ENCODE assay signal across 8 cellular contexts in genomic region chr1:32701951-32702598, GRCh38. TPM values are rescaled to one million over a fixed set of nuclear protein-coding genes. Genes with fewer than 3 reads are reported as not detected.
A peak's percentile ranks its signal among the peaks of the same experiment; 100 is the strongest.
DNase-seq lines count a peak whose midpoint lies in the region; ATAC-seq, FAIRE-seq and TF ChIP-seq lines count a peak whose summit lies in the region.

No MANE protein-coding gene starts in this region.

- H3K36me3 Mint-ChIP-seq in activated naive CD4-positive, alpha-beta T cell treated with anti-CD3 and anti-CD28 coated beads, Interleukin-2, amount 10 ng/mL, durations not matched to agents 7 days and 5 days = peaks cover 1% of the 10 kb centered on the region

- no TSS peak for BruUV-seq in K562 (replicated peaks; lab: Mats Ljungman, UMichigan)

- no peaks in the 10 kb centered on the region for H3K9me1 ChIP-seq in K562 (ENCODE audit: control insufficient read depth, insufficient read depth, low read length)

- FAIRE-seq in K562 (lab: Jason Lieb, UNC) (no peak), GM19239 (lab: Jason Lieb, UNC) (no peak)

- no peaks in the 10 kb centered on the region for H3K9me3 Mint-ChIP-seq in activated naive CD4-positive, alpha-beta T cell treated with anti-CD3 and anti-CD28 coated beads, Interleukin-2, amount 10 ng/mL, durations not matched to agents 7 days and 5 days
- H3K9me3 Mint-ChIP-seq in stimulated activated naive CD8-positive, alpha-beta T cell treated with anti-CD3 and anti-CD28 coated beads, Interleukin-15, amount 100 ng/mL, for 72 hours = no peaks in the 10 kb centered on the region

- H3K4me2 ChIP-seq in K562 (ENCODE audit: insufficient read depth, low read length) = peak overlapping the region; percentile 90; the same call in 1 of the 2 replicates

- H3K27me3 ChIP-seq in K562 (ENCODE audit: control insufficient read depth in 2 of 2, insufficient read depth in 2 of 2, low read length in 2 of 2) = no peaks in the 10 kb centered on the region

- DNase-seq in activated naive CD4-positive, alpha-beta T cell treated with anti-CD3 and anti-CD28 coated beads, Interleukin-2, amount 10 ng/mL, durations not matched to agents 7 days and 5 days = no peak
- no peak for DNase-seq in activated naive CD4-positive, alpha-beta T cell treated with Interleukin-2 at 50 U/mL for 16 hours
- DNase-seq in K562 (ENCODE audit: extremely low read depth in 1 of 4, low spot score in 3 of 4) = no peak
- peak; percentile 29 for DNase-seq in iris pigment epithelial cell (ENCODE audit: low read depth)
- no peak for DNase-seq in stimulated activated naive CD8-positive, alpha-beta T cell treated with anti-CD3 and anti-CD28 coated beads, Interleukin-15, amount 100 ng/mL, for 72 hours
- no peak for DNase-seq in GM13976 (ENCODE audit: low spot score)
- no peak for DNase-seq in GM19239 (ENCODE audit: insufficient read length, low spot score)

- in situ Hi-C loops in K562 (cut with MboI) (no loop called here), GM13976 (cut with MboI; ENCODE audit: low sequenced_read_pairs, unreplicated experiment) (no loop called here)

- no peaks in the 10 kb centered on the region for H4K20me1 ChIP-seq in K562 (replicated peaks; ENCODE audit: control insufficient read depth, insufficient read depth, low read length)

- TF ChIP-seq RAD21 in K562 (CRISPR knock-in tag; conservative IDR thresholded peaks at IDR 0.05 in 1 of 2, IDR thresholded peaks at IDR 0.05 in 1 of 2) = no peak

- no peak overlapping the region for H3K27ac ChIP-seq in K562 (ENCODE audit: extremely low read depth, low read depth, low read length)

- no peak for TF ChIP-seq EP300 in K562 (IDR thresholded peaks at IDR 0.05; ENCODE audit: low read length)

- peaks cover 81% of the 10 kb centered on the region for H3K27me3 Mint-ChIP-seq in activated naive CD4-positive, alpha-beta T cell treated with anti-CD3 and anti-CD28 coated beads, Interleukin-2, amount 10 ng/mL, durations not matched to agents 7 days and 5 days
- peaks cover 63% of the 10 kb centered on the region for H3K27me3 Mint-ChIP-seq in stimulated activated naive CD8-positive, alpha-beta T cell treated with anti-CD3 and anti-CD28 coated beads, Interleukin-15, amount 100 ng/mL, for 72 hours

- H3K4me3 ChIP-seq in K562 = peak overlapping the region; percentile 59

- H3K4me1 ChIP-seq in K562 (replicated peaks in 1 of 2; ENCODE audit: control insufficient read depth in 2 of 2, insufficient read depth in 2 of 2, low read length in 2 of 2) = peaks cover 9 to 30% of the 10 kb centered on the region in 2 experiments; a peak in 4 of 5 replicates

- peaks cover 10% of the 10 kb centered on the region for H3K4me1 Mint-ChIP-seq in activated naive CD4-positive, alpha-beta T cell treated with anti-CD3 and anti-CD28 coated beads, Interleukin-2, amount 10 ng/mL, durations not matched to agents 7 days and 5 days
- H3K4me1 Mint-ChIP-seq in stimulated activated naive CD8-positive, alpha-beta T cell treated with anti-CD3 and anti-CD28 coated beads, Interleukin-15, amount 100 ng/mL, for 72 hours = peaks cover 8% of the 10 kb centered on the region

- TF ChIP-seq POLR2A in K562 (conservative IDR thresholded peaks at IDR 0.05) = no peak

- no peak overlapping the region for H3K27ac Mint-ChIP-seq in activated naive CD4-positive, alpha-beta T cell treated with anti-CD3 and anti-CD28 coated beads, Interleukin-2, amount 10 ng/mL, durations not matched to agents 7 days and 5 days
- no peak overlapping the region for H3K27ac Mint-ChIP-seq in stimulated activated naive CD8-positive, alpha-beta T cell treated with anti-CD3 and anti-CD28 coated beads, Interleukin-15, amount 100 ng/mL, for 72 hours

- peak overlapping the region; percentile 26 to 87; a peak in 3 of 4 replicates for H3K9ac ChIP-seq in K562 (ENCODE audit: insufficient read depth in 1 of 2, low read depth in 2 of 2, low read length in 2 of 2)

- no peaks in the 10 kb centered on the region for H3K9me3 ChIP-seq in K562 (replicated peaks; ENCODE audit: control insufficient read depth, insufficient read depth, low read depth, low read length)

- H3K4me3 Mint-ChIP-seq in activated naive CD4-positive, alpha-beta T cell treated with anti-CD3 and anti-CD28 coated beads, Interleukin-2, amount 10 ng/mL, durations not matched to agents 7 days and 5 days = peak overlapping the region; percentile 3
- peak overlapping the region in 1 of 2 donors; percentile 24 for H3K4me3 Mint-ChIP-seq in stimulated activated naive CD8-positive, alpha-beta T cell treated with anti-CD3 and anti-CD28 coated beads, Interleukin-15, amount 100 ng/mL, for 72 hours

- intact Hi-C loops in K562 (cut with micrococcal nuclease) = loop anchor here (5.0 kb wide), 2 partner anchors 255 to 300 kb away; no protein-coding TSS in a partner anchor

- POLR2A ChIA-PET in K562 (lab: Yijun Ruan, JAX) = interaction anchor here (0.6 to 1.5 kb wide), 7 partner anchors 13 to 173 kb away, joined by 3 to 4 read pairs (median 3); no protein-coding TSS in a partner anchor

- H3K79me2 ChIP-seq in K562 (ENCODE audit: control insufficient read depth, insufficient read depth, low read length) = no peaks in the 10 kb centered on the region

- H2AFZ ChIP-seq in K562 (ENCODE audit: low read depth, low read length) = peak overlapping the region; percentile 86

- no peaks in the 10 kb centered on the region for H3K36me3 ChIP-seq in K562 (ENCODE audit: control insufficient read depth, insufficient read depth, low read length)

- TF ChIP-seq CTCF in K562 (IDR thresholded peaks at IDR 0.05 in 2 of 3, conservative IDR thresholded peaks at IDR 0.05 in 1 of 3; ENCODE audit: insufficient read depth in 2 of 3, low read depth in 1 of 3, low read length in 3 of 3) (no peak), GM13976 (IDR thresholded peaks at IDR 0.05; ENCODE audit: borderline replicate concordance, control extremely low read depth, extremely low read depth, insufficient read depth, missing control alignments) (no peak)

- WGBS in K562 (ENCODE audit: insufficient coverage, low coverage, missing lambda C conversion rate) = 39% methylated on average over 21 of the region's 27 CpGs

- CTCF ChIA-PET in activated naive CD4-positive, alpha-beta T cell treated with anti-CD3 and anti-CD28 coated beads, Interleukin-2, amount 10 ng/mL, durations not matched to agents 7 days and 5 days (lab: Charles Lee) = interaction anchor here (1.1 to 3.4 kb wide), 2 partner anchors 10 to 184 kb away, joined by 4 to 13 read pairs; no protein-coding TSS in a partner anchor
- CTCF ChIA-PET in K562 (lab: Yijun Ruan, JAX; ENCODE audit: low intra/inter-chr PET ratio) = interaction anchor here (0.6 kb wide), 1 partner anchor 168 kb away, joined by 5 read pairs; no protein-coding TSS in a partner anchor

- no peak for ATAC-seq in K562
- peak; percentile 18 for ATAC-seq in stimulated activated naive CD8-positive, alpha-beta T cell treated with anti-CD3 and anti-CD28 coated beads, Interleukin-15, amount 100 ng/mL, for 72 hours
- no peak for ATAC-seq in HG02884 (IDR thresholded peaks at IDR 0.05; ENCODE audit: unreplicated experiment)

RNA-seq across cellular contexts. Expression of gene SYNC, which starts 0.5 kb away (rescaled TPM):
- 2.1 and 2.4 TPM in 2 replicates for total RNA-seq in K562 (2011; cell fraction: chromatin; rRNA removed; ENCODE audit: low replicate concordance)
- 1.7 and 1.8 TPM in 2 replicates for total RNA-seq in K562 (2011; cell fraction: nucleolus; rRNA removed)
- 1.2 and 1.5 TPM in 2 replicates for total RNA-seq in K562 (2011; cell fraction: nucleoplasm; rRNA removed)
- total RNA-seq in K562 (2014; rRNA removed) (0.86 and 1.1 TPM in 2 replicates), K562 (2014; rRNA removed; fragmentation: Illumina TruSeq; extraction: Trizol) (0.83 and 0.91 TPM in 2 replicates), K562 (2015; rRNA removed; fragmentation: Illumina TruSeq; extraction: Trizol) (0.87 and 1.1 TPM in 2 replicates), K562 (2021) (0.62 and 0.87 TPM in 2 replicates)
- polyA plus RNA-seq in K562 (2011; rRNA removed) (0.43 and 0.98 TPM in 2 replicates), K562 (2014; fragmentation: Illumina TruSeq; extraction: Trizol) (0.84 and 1.1 TPM in 2 replicates), K562 (2014; fragmentation: Nextera tagmentation; extraction: Ambion mirVana) (under 1 TPM; 0.49 to 0.74 TPM), K562 (2014; rRNA removed) (0.88 and 1.1 TPM in 2 replicates)
- 0.16 and 0.22 TPM in 2 replicates for polyA plus RNA-seq in K562 (2011; cell fraction: cytosol; rRNA removed)
- polyA plus RNA-seq in K562 (2011; cell fraction: nucleus; rRNA removed) = 0.37 and 0.92 TPM in 2 replicates
- polyA plus RNA-seq in K562 (2012) = 0.26 and 0.47 TPM in 2 replicates
- polyA minus RNA-seq in K562 (2011; rRNA and poly(A)+ RNA removed) = 1.2 and 1.3 TPM in 2 replicates
- 0.73 and 0.76 TPM in 2 replicates for polyA minus RNA-seq in K562 (2011; cell fraction: cytosol; rRNA and poly(A)+ RNA removed)
- polyA minus RNA-seq in K562 (2011; cell fraction: nucleus; rRNA and poly(A)+ RNA removed) = 0.22 and 0.54 TPM in 2 replicates

RNA-seq across cellular contexts. Expression of gene RBBP4, which starts 51.1 kb away (rescaled TPM):
- total RNA-seq in K562 (2011; cell fraction: chromatin; rRNA removed; ENCODE audit: low replicate concordance) = 328 and 440 TPM in 2 replicates
- 128 and 154 TPM in 2 replicates for total RNA-seq in K562 (2011; cell fraction: nucleolus; rRNA removed)
- total RNA-seq in K562 (2011; cell fraction: nucleoplasm; rRNA removed) = 199 and 220 TPM in 2 replicates
- 185 and 228 TPM in 2 replicates for total RNA-seq in K562 (2014; rRNA removed)
- total RNA-seq in K562 (2014; rRNA removed; fragmentation: Illumina TruSeq; extraction: Trizol) = 321 and 363 TPM in 2 replicates
- 245 and 259 TPM in 2 replicates for total RNA-seq in K562 (2015; rRNA removed; fragmentation: Illumina TruSeq; extraction: Trizol)
- total RNA-seq in K562 (2021) = 387 and 409 TPM in 2 replicates
- 193 and 262 TPM in 2 replicates for polyA plus RNA-seq in K562 (2011; rRNA removed)
- 92.5 and 178 TPM in 2 replicates for polyA plus RNA-seq in K562 (2011; cell fraction: cytosol; rRNA removed)
- polyA plus RNA-seq in K562 (2011; cell fraction: nucleus; rRNA removed) = 133 and 195 TPM in 2 replicates
- polyA plus RNA-seq in K562 (2012) = 259 and 329 TPM in 2 replicates
- 293 and 326 TPM in 2 replicates for polyA plus RNA-seq in K562 (2014; fragmentation: Illumina TruSeq; extraction: Trizol)
- polyA plus RNA-seq in K562 (2014; fragmentation: Nextera tagmentation; extraction: Ambion mirVana) = 100 to 1,000 TPM; 248 to 285 TPM
- polyA plus RNA-seq in K562 (2014; rRNA removed) = 247 and 254 TPM in 2 replicates
- polyA minus RNA-seq in K562 (2011; rRNA and poly(A)+ RNA removed) = 391 and 487 TPM in 2 replicates
- 178 and 220 TPM in 2 replicates for polyA minus RNA-seq in K562 (2011; cell fraction: cytosol; rRNA and poly(A)+ RNA removed)
- polyA minus RNA-seq in K562 (2011; cell fraction: nucleus; rRNA and poly(A)+ RNA removed) = 63.1 and 166 TPM in 2 replicates

RNA-seq across cellular contexts. Expression of gene ZBTB8OS, which starts 51.7 kb away (rescaled TPM):
- total RNA-seq in K562 (2011; cell fraction: chromatin; rRNA removed; ENCODE audit: low replicate concordance) = 58.9 and 105 TPM in 2 replicates
- 34.9 and 36.2 TPM in 2 replicates for total RNA-seq in K562 (2011; cell fraction: nucleolus; rRNA removed)
- 58.9 and 112 TPM in 2 replicates for total RNA-seq in K562 (2011; cell fraction: nucleoplasm; rRNA removed)
- total RNA-seq in K562 (2014; rRNA removed) (57.8 and 59.0 TPM in 2 replicates), K562 (2014; rRNA removed; fragmentation: Illumina TruSeq; extraction: Trizol) (110 and 130 TPM in 2 replicates), K562 (2015; rRNA removed; fragmentation: Illumina TruSeq; extraction: Trizol) (104 and 107 TPM in 2 replicates), K562 (2021) (54.8 and 65.0 TPM in 2 replicates)
- polyA plus RNA-seq in K562 (2011; rRNA removed) (86.5 and 114 TPM in 2 replicates), K562 (2014; fragmentation: Illumina TruSeq; extraction: Trizol) (104 TPM in 2 replicates), K562 (2014; fragmentation: Nextera tagmentation; extraction: Ambion mirVana) (100 to 1,000 TPM; 188 to 230 TPM), K562 (2014; rRNA removed) (104 and 133 TPM in 2 replicates)
- polyA plus RNA-seq in K562 (2011; cell fraction: cytosol; rRNA removed) = 29.5 and 65.1 TPM in 2 replicates
- polyA plus RNA-seq in K562 (2011; cell fraction: nucleus; rRNA removed) = 23.2 and 42.5 TPM in 2 replicates
- polyA plus RNA-seq in K562 (2012) = 63.5 and 115 TPM in 2 replicates
- 77.0 and 79.3 TPM in 2 replicates for polyA minus RNA-seq in K562 (2011; rRNA and poly(A)+ RNA removed)
- polyA minus RNA-seq in K562 (2011; cell fraction: cytosol; rRNA and poly(A)+ RNA removed) = 10.2 and 15.9 TPM in 2 replicates
- 8.2 and 15.6 TPM in 2 replicates for polyA minus RNA-seq in K562 (2011; cell fraction: nucleus; rRNA and poly(A)+ RNA removed)
